In genomic region chr2:219386532-219387280, GRCh38 we compare ENCODE assay signal across 8 cellular contexts. TPM values are rescaled to one million over a fixed set of nuclear protein-coding genes. Genes with fewer than 3 reads are reported as not detected.
DNase-seq lines count a peak whose midpoint lies in the region; ATAC-seq and TF ChIP-seq lines count a peak whose summit lies in the region.

No MANE protein-coding gene starts in this region.

- peak overlapping the region; percentile 95 for H3K4me3 Mint-ChIP-seq in type B pancreatic cell

- intact Hi-C loops in heart left ventricle (cut with DNase I) (loop anchor here in 6 of 10 donors (10.0 kb wide), 3 partner anchors 92 to 222 kb away; partner anchors contain the start of genes CNPPD1 (in 3 of the 6), NHEJ1 (in 3 of the 6), RETREG2 (in 3 of the 6) and SLC23A3 (in 3 of the 6)), cardiac septum (cut with DNase I) (loop anchor here (5.0 kb wide), 2 partner anchors 104 to 209 kb away; partner anchors contain the start of genes CNPPD1 and RETREG2)

- no peak for ATAC-seq in heart left ventricle
- ATAC-seq in lung (ENCODE audit: insufficient read depth, low FRiP score): no peak
- no peak for ATAC-seq in GM19351 (IDR thresholded peaks at IDR 0.05; ENCODE audit: unreplicated experiment)

- H3K4me1 Mint-ChIP-seq in type B pancreatic cell (ENCODE audit: unreplicated experiment): peaks cover 15% of the 10 kb centered on the region

- H3K4me1 ChIP-seq in heart left ventricle: peaks cover 0 to 19% (median 11%) of the 10 kb centered on the region in 12 donors
- peaks cover 4 to 21% of the 10 kb centered on the region in 2 donors for H3K4me1 ChIP-seq in lung (ENCODE audit: control insufficient read depth in 2 of 2, insufficient read depth in 2 of 2, low read length in 2 of 2)

- 46 to 52% (median 49%) methylated on average over 19 of the region's 19 CpGs for WGBS in heart left ventricle, 4 donors
- 39 to 41% methylated on average over 19 of the region's 19 CpGs for WGBS in lung, 2 donors

- no peaks in the 10 kb centered on the region for H3K27me3 Mint-ChIP-seq in type B pancreatic cell

- no peak for TF ChIP-seq CTCF in heart left ventricle (IDR thresholded peaks at IDR 0.05)
- no peak for TF ChIP-seq CTCF in astrocyte of the spinal cord (IDR thresholded peaks at IDR 0.05; ENCODE audit: low read depth, low read length)
- TF ChIP-seq CTCF in lung (IDR thresholded peaks at IDR 0.05; ENCODE audit: control extremely low read depth, extremely low read depth): no peak
- no peak for TF ChIP-seq CTCF in type B pancreatic cell (conservative IDR thresholded peaks at IDR 0.05)

- H3K9me3 ChIP-seq in heart left ventricle (peaks cover 0 to 6% (median 0%) of the 10 kb centered on the region in 12 donors), lung (ENCODE audit: control insufficient read depth in 2 of 2, insufficient read depth in 1 of 2, low read length in 1 of 2) (no peaks in the 10 kb centered on the region)

- peak overlapping the region; percentile 91 for H3K27ac Mint-ChIP-seq in type B pancreatic cell

- no peaks in the 10 kb centered on the region for H3K27me3 ChIP-seq in heart left ventricle
- no peaks in the 10 kb centered on the region for H3K27me3 ChIP-seq in lung (ENCODE audit: control insufficient read depth, insufficient read depth)

- DNase-seq in heart left ventricle (peak in 1 of 5 donors; percentile 30), cardiac septum (ENCODE audit: low spot score) (no peak), astrocyte of the spinal cord (ENCODE audit: low read depth, low spot score) (no peak), lung (ENCODE audit: low spot score) (peak; percentile 37), type B pancreatic cell (ENCODE audit: extremely low spot score, unreplicated experiment) (no peak), NCI-H2227 treated with DMSO at 0.1 percent for 48 hours (lab: John Stamatoyannopoulos, UW) (no peak), activated gamma-delta T cell (lab: John Stamatoyannopoulos, UW) (no peak)

- peaks cover 10% of the 10 kb centered on the region for H3K36me3 Mint-ChIP-seq in type B pancreatic cell

- no peaks in the 10 kb centered on the region for H3K9me3 Mint-ChIP-seq in type B pancreatic cell

- in situ Hi-C loops in astrocyte of the spinal cord (cut with HindIII; ENCODE audit: low sequenced_read_pairs): no loop called here

- H3K36me3 ChIP-seq in heart left ventricle (peaks cover 0 to 49% (median 47%) of the 10 kb centered on the region in 9 donors), lung (ENCODE audit: control insufficient read depth in 2 of 2, insufficient read depth in 2 of 2, low read length in 2 of 2) (peaks cover 13 to 36% of the 10 kb centered on the region in 2 donors)

- TF ChIP-seq POLR2A in heart left ventricle (IDR thresholded peaks at IDR 0.05): no peak

- H3K4me3 ChIP-seq in heart left ventricle (peak overlapping the region; percentile 52 to 95 (median 86)), astrocyte of the spinal cord (ENCODE audit: low read depth, low read length) (peak overlapping the region; percentile 85), lung (peak overlapping the region; percentile 58)

- H3K27ac ChIP-seq in heart left ventricle: peak overlapping the region; percentile 81 to 99 (median 95)
- H3K27ac ChIP-seq in lung (ENCODE audit: low read depth in 1 of 2, low read length in 1 of 2): peak overlapping the region; percentile 80 to 88

RNA-seq across cellular contexts. Expression of gene DNPEP, which starts 1.0 kb away (rescaled TPM):
- 100 to 1,000 TPM in 1 of 9 donors, 10 to 100 TPM in 8; 61.8 to 101 (median 73.4) TPM for total RNA-seq in heart left ventricle
- polyA plus RNA-seq in heart left ventricle: 10 to 100 TPM; 61.3 to 69.6 TPM
- total RNA-seq in cardiac septum: 47.2 TPM
- 10 to 100 TPM; 73.7 to 78.6 TPM for total RNA-seq in lung
- polyA plus RNA-seq in lung: 10 to 100 TPM; 82.9 to 89.7 TPM
- 54.1 and 56.1 TPM in 2 replicates for total RNA-seq in type B pancreatic cell (ENCODE audit: low replicate concordance)

RNA-seq across cellular contexts. Expression of gene DES, which starts 31.5 kb away (rescaled TPM):
- total RNA-seq in heart left ventricle: over 10,000 TPM in 8 of 9 donors, 1,000 to 10,000 TPM in 1; 9,618 to 28,674 (median 17,979) TPM
- polyA plus RNA-seq in heart left ventricle: over 10,000 TPM; 15,024 to 19,385 TPM
- total RNA-seq in cardiac septum: 21,230 TPM
- total RNA-seq in lung: 10 to 100 TPM; 23.9 to 88.7 TPM
- polyA plus RNA-seq in lung: 100 to 1,000 TPM in 1 of 2 donors, 10 to 100 TPM in 1; 27.2 to 108 TPM
- total RNA-seq in type B pancreatic cell (ENCODE audit: low replicate concordance): 1.4 and 9.3 TPM in 2 replicates

RNA-seq across cellular contexts. Expression of gene SPEG, which starts 47.9 kb away (rescaled TPM):
- total RNA-seq in heart left ventricle: 100 to 1,000 TPM in 6 of 9 donors, 10 to 100 TPM in 3; 93.6 to 150 (median 114) TPM
- polyA plus RNA-seq in heart left ventricle: 10 to 100 TPM; 64.8 to 92.2 TPM
- total RNA-seq in cardiac septum: 199 TPM
- total RNA-seq in lung: 10 to 100 TPM in 1 of 2 donors, 1 to 10 TPM in 1; 8.7 to 15.6 TPM
- polyA plus RNA-seq in lung: 10 to 100 TPM in 1 of 2 donors, 1 to 10 TPM in 1; 3.7 to 10.5 TPM
- total RNA-seq in type B pancreatic cell (ENCODE audit: low replicate concordance): 11.5 and 49.4 TPM in 2 replicates

RNA-seq across cellular contexts. Expression of gene RESP18, which starts 54.2 kb away (rescaled TPM):
- total RNA-seq in heart left ventricle (not detected), cardiac septum (not detected), lung (not detected), type B pancreatic cell (ENCODE audit: low replicate concordance) (not detected in 2 replicates)
- polyA plus RNA-seq in heart left ventricle (not detected), lung (not detected)

Comparison
In these comparisons a context has a peak if more than half of its experiments do, and no peak if none do; other contexts are left out.
1. RNA of gene DES, which starts 31.5 kb away (total RNA-seq): 21,230 TPM in cardiac septum (single experiment) and 9,618 to 28,674 TPM in heart left ventricle; 23.9 to 88.7 TPM in lung and 1.4 to 9.3 TPM in type B pancreatic cell; every median in the first group is over 100 times any median in the second.
2. Peak in every context shown above with its lines, with median percentiles within 50 percentile points of each other: H3K4me3 ChIP-seq.